ENCODE assay signal across 19 cellular contexts in genomic region chr7:131655866-131656265, GRCh38.
"Had no signal": no experiment of that assay in that cellular context is flagged by ENCODE, and none has a peak within 500 bp of the region (broad histone marks: within the 10 kb centered on the region; RNA-seq: fewer than 3 reads in every experiment).

No MANE protein-coding gene starts in this region.

- H3K27me3 ChIP-seq: body of pancreas, cardiac muscle cell, spleen, upper lobe of left lung had no signal

- H3K9me3 ChIP-seq: body of pancreas, mucosa of descending colon, spleen, upper lobe of left lung had no signal

- H3K36me3 Mint-ChIP-seq: activated naive CD4-positive, alpha-beta T cell treated with anti-CD3 and anti-CD28 coated beads, Interleukin-2, amount 50 U/mL, for 24 hours had no signal

- H3K4me1 ChIP-seq: body of pancreas, foreskin keratinocyte had no signal

- ATAC-seq: activated CD8-positive, alpha-beta T cell treated with anti-CD3 and anti-CD28 coated beads, Interleukin-2, amount 10 ng/mL, durations not matched to agents 7 days and 5 days; body of pancreas; foreskin keratinocyte; left lobe of liver; mucosa of descending colon had no signal

- H3K27me3 Mint-ChIP-seq: activated naive CD4-positive, alpha-beta T cell treated with anti-CD3 and anti-CD28 coated beads, Interleukin-2, amount 50 U/mL, for 24 hours had no signal

- H3K27ac ChIP-seq: body of pancreas, cardiac muscle cell, foreskin keratinocyte, spleen, upper lobe of left lung, WERI-Rb-1 had no signal

- H3K4me1 Mint-ChIP-seq: activated naive CD4-positive, alpha-beta T cell treated with anti-CD3 and anti-CD28 coated beads, Interleukin-2, amount 50 U/mL, for 24 hours had no signal

- H3K9me3 Mint-ChIP-seq: activated naive CD4-positive, alpha-beta T cell treated with anti-CD3 and anti-CD28 coated beads, Interleukin-2, amount 50 U/mL, for 24 hours; dendritic cell treated with granulocyte-macrophage colony-stimulating factor and Interleukin-4, amounts not matched to agents 40 ng/mL and 50 ng/mL, for 4 days had no signal

- H3K4me3 Mint-ChIP-seq: activated CD8-positive, alpha-beta T cell treated with anti-CD3 and anti-CD28 coated beads, Interleukin-2, amount 10 ng/mL, durations not matched to agents 7 days and 5 days; activated naive CD4-positive, alpha-beta T cell treated with anti-CD3 and anti-CD28 coated beads, Interleukin-2, amount 50 U/mL, for 24 hours; dendritic cell treated with granulocyte-macrophage colony-stimulating factor and Interleukin-4, amounts not matched to agents 40 ng/mL and 50 ng/mL, for 4 days had no signal

- H3K27ac Mint-ChIP-seq: activated CD8-positive, alpha-beta T cell treated with anti-CD3 and anti-CD28 coated beads, Interleukin-2, amount 10 ng/mL, durations not matched to agents 7 days and 5 days; activated naive CD4-positive, alpha-beta T cell treated with anti-CD3 and anti-CD28 coated beads, Interleukin-2, amount 50 U/mL, for 24 hours; dendritic cell treated with granulocyte-macrophage colony-stimulating factor and Interleukin-4, amounts not matched to agents 40 ng/mL and 50 ng/mL, for 4 days had no signal

- H3K4me3 ChIP-seq: body of pancreas, cardiac muscle cell, mucosa of descending colon, spleen, upper lobe of left lung had no signal

- H3K36me3 ChIP-seq: cardiac muscle cell, spleen, upper lobe of left lung, WERI-Rb-1 had no signal

- DNase-seq: activated CD4-positive, alpha-beta T cell treated with anti-CD3 and anti-CD28 coated beads for 1 hour; activated CD4-positive, alpha-beta T cell treated with anti-CD3 and anti-CD28 coated beads, Interleukin-2, amount 50 U/mL, for 1 hour; activated CD8-positive, alpha-beta T cell treated with anti-CD3 and anti-CD28 coated beads, Interleukin-2, amount 10 ng/mL, durations not matched to agents 7 days and 5 days; activated gamma-delta T cell treated with Interleukin-2 at 50 U/mL for 16 hours; anterior cingulate cortex; body of pancreas; effector CD8-positive, alpha-beta T cell; foreskin keratinocyte; mucosa of descending colon; retina; spleen; stimulated activated CD4-positive, alpha-beta T cell treated with anti-CD3 and anti-CD28 coated beads, Interleukin-4, amount 100 ng/mL, for 1 hour; stimulated activated naive CD4-positive, alpha-beta T cell treated with Interleukin-2 at 50 U/mL for 16 hours; upper lobe of left lung; WERI-Rb-1 had no signal
